In genomic region chr2:16406497-16406896, GRCh38 we compare ENCODE assay signal across 19 cellular contexts.
A peak's percentile ranks its signal among the peaks of the same experiment; 100 is the strongest.
DNase-seq lines count a peak whose midpoint lies in the region; ATAC-seq and TF ChIP-seq lines count a peak whose summit lies in the region.
"Had no signal": no experiment of that assay in that cellular context is flagged by ENCODE, and none has a peak within 500 bp of the region (broad histone marks: within the 10 kb centered on the region; RNA-seq: fewer than 3 reads in every experiment).

No MANE protein-coding gene starts in this region.

- H3K36me3 Mint-ChIP-seq in nephron (ENCODE audit: low read depth): no peaks in the 10 kb centered on the region
- H3K36me3 Mint-ChIP-seq: CD8-positive, alpha-beta T cell had no signal

- ATAC-seq in Right ventricle myocardium superior (ENCODE audit: poor library complexity) (peak; percentile 15), Right ventricle myocardium inferior (no peak), HG02623 (IDR thresholded peaks at IDR 0.05; ENCODE audit: unreplicated experiment) (no peak)
- ATAC-seq: CD8-positive, alpha-beta T cell; HCT116; PC-3 had no signal

- DNase-seq in Right ventricle myocardium superior (no peak), Right ventricle myocardium inferior (ENCODE audit: missing footprints) (no peak), left ventricle myocardium inferior (no peak), GM20000 (ENCODE audit: low spot score) (no peak), ecto neural progenitor cell (ENCODE audit: low spot score) (no peak)
- no peak for DNase-seq in effector CD8-positive, alpha-beta T cell (lab: John Stamatoyannopoulos, UW)
- DNase-seq: 8988T; CD8-positive, alpha-beta T cell; MV-4-11; NCI-H1417; NCI-H1930; NCI-H2171 treated with DMSO at 0.1 percent for 48 hours; NCI-H510A; NCI-H774; PC-3 had no signal

- no peaks in the 10 kb centered on the region for H3K9me3 Mint-ChIP-seq in nephron
- H3K9me3 Mint-ChIP-seq: CD8-positive, alpha-beta T cell had no signal

- H3K9me3 ChIP-seq in left ventricle myocardium inferior (replicated peaks): no peaks in the 10 kb centered on the region

- H3K27me3 Mint-ChIP-seq in nephron (ENCODE audit: low read depth): peaks cover 13% of the 10 kb centered on the region

- no peak overlapping the region for H3K4me3 ChIP-seq in left ventricle myocardium inferior

- no peaks in the 10 kb centered on the region for H3K36me3 ChIP-seq in left ventricle myocardium inferior

- H3K27ac ChIP-seq in left ventricle myocardium inferior (replicated peaks): peak overlapping the region; percentile 69
- H3K27ac ChIP-seq: HL-60 had no signal

- peak overlapping the region; percentile 33 to 68 (median 40) for H3K27ac Mint-ChIP-seq in nephron
- H3K27ac Mint-ChIP-seq: CD8-positive, alpha-beta T cell had no signal

- no peaks in the 10 kb centered on the region for H3K27me3 ChIP-seq in left ventricle myocardium inferior (ENCODE audit: low read depth)

- H3K4me1 ChIP-seq in left ventricle myocardium inferior: peaks cover 26% of the 10 kb centered on the region

- intact Hi-C loops in Right ventricle myocardium superior (cut with DNase I): no loop called here
- intact Hi-C loops in Right ventricle myocardium inferior (cut with DNase I): no loop called here
- intact Hi-C loops in left ventricle myocardium inferior (cut with micrococcal nuclease): no loop called here

- TF ChIP-seq CTCF in left ventricle myocardium inferior (IDR thresholded peaks at IDR 0.05; ENCODE audit: borderline replicate concordance): no peak
- TF ChIP-seq CTCF in nephron (IDR thresholded peaks at IDR 0.05; ENCODE audit: unreplicated experiment in 3 of 3): no peak
- no peak for TF ChIP-seq CTCF in GM20000 (IDR thresholded peaks at IDR 0.05; ENCODE audit: extremely low read depth, missing control alignments)

- H3K4me1 Mint-ChIP-seq in nephron: peaks cover 29% of the 10 kb centered on the region

- no peak overlapping the region for H3K4me3 Mint-ChIP-seq in nephron
- H3K4me3 Mint-ChIP-seq: CD8-positive, alpha-beta T cell had no signal
